ENCODE assay signal across 10 cellular contexts in genomic region chr11:116793476-116794096, GRCh38. TPM values are rescaled to one million over a fixed set of nuclear protein-coding genes. Genes with fewer than 3 reads are reported as not detected.
DNase-seq lines count a peak whose midpoint lies in the region; ATAC-seq, FAIRE-seq and TF ChIP-seq lines count a peak whose summit lies in the region.
"Had no signal": no experiment of that assay in that cellular context is flagged by ENCODE, and none has a peak within 500 bp of the region (broad histone marks: within the 10 kb centered on the region; RNA-seq: fewer than 3 reads in every experiment).

No MANE protein-coding gene starts in this region.

- H3K36me3 ChIP-seq in adipocyte (ENCODE audit: control insufficient read depth, insufficient read depth, low read length, severe bottlenecking) (no peaks in the 10 kb centered on the region), small intestine (ENCODE audit: control insufficient read depth in 2 of 2, insufficient read depth in 2 of 2, low read length in 2 of 2) (no peaks in the 10 kb centered on the region)
- H3K36me3 ChIP-seq: left ventricle myocardium inferior had no signal

- POLR2A ChIA-PET in HEK293T (lab: Yijun Ruan, JAX), result interaction anchor here (2.0 kb wide), 1 partner anchor 42 kb away, joined by 8 read pairs; no protein-coding TSS in a partner anchor

- WGBS in small intestine, 3 donors, result 47 to 73% (median 57%) methylated on average over 3 of the region's 3 CpGs

- no peak overlapping the region for H3K27ac ChIP-seq in small intestine (ENCODE audit: low read depth in 1 of 2, low read length in 1 of 2)
- H3K27ac ChIP-seq: left ventricle myocardium inferior had no signal

- no peak for ATAC-seq in HG03442 (IDR thresholded peaks at IDR 0.05; ENCODE audit: unreplicated experiment)
- ATAC-seq: activated T-cell treated with anti-CD3 and anti-CD28 coated beads, Interleukin-2, amount 50 U/mL, for 4 hours had no signal

- CTCF ChIA-PET in HEK293T (lab: Yijun Ruan, JAX), result interaction anchor here (2.9 kb wide), 1 partner anchor 43 kb away, joined by 11 read pairs; no protein-coding TSS in a partner anchor

- no peaks in the 10 kb centered on the region for H3K9me3 ChIP-seq in adipocyte (ENCODE audit: control insufficient read depth, low read length)
- no peaks in the 10 kb centered on the region for H3K9me3 ChIP-seq in small intestine (ENCODE audit: control insufficient read depth, low read depth)
- H3K9me3 ChIP-seq: left ventricle myocardium inferior had no signal

- no peak overlapping the region for H3K4me3 ChIP-seq in adipocyte (ENCODE audit: low read length)
- no peak overlapping the region for H3K4me3 ChIP-seq in small intestine (ENCODE audit: low read depth in 1 of 2, low read length in 2 of 2)
- H3K4me3 ChIP-seq: left ventricle myocardium inferior had no signal

- H3K4me1 ChIP-seq in adipocyte (ENCODE audit: control insufficient read depth, insufficient read depth, low read length) (peaks cover 30% of the 10 kb centered on the region), small intestine (ENCODE audit: control insufficient read depth in 2 of 2, insufficient read depth in 1 of 2, low read depth in 1 of 2, low read length in 1 of 2) (peaks cover 0 to 4% of the 10 kb centered on the region in 2 donors)

- DNase-seq in SKM-1 (lab: John Stamatoyannopoulos, UW; ENCODE audit: unreplicated experiment) (peak; percentile 11), SKM-1 treated with dmso at 0.1 percent for 144 hours (lab: John Stamatoyannopoulos, UW; ENCODE audit: unreplicated experiment) (no peak), adipocyte (ENCODE audit: low read depth) (no peak), small intestine (peak; percentile 65), HEK293T (ENCODE audit: extremely low spot score) (no peak)
- DNase-seq: activated T-cell treated with anti-CD3 and anti-CD28 coated beads, Interleukin-2, amount 50 U/mL, for 4 hours; foreskin melanocyte; left ventricle myocardium inferior; NCI-H1092 treated with DMSO at 0.1 percent for 48 hours had no signal

- H3K9ac ChIP-seq in adipocyte (ENCODE audit: low read length), result peak overlapping the region; percentile 11

- H3K27me3 ChIP-seq in adipocyte (replicated peaks; ENCODE audit: control insufficient read depth, insufficient read depth, low read length), result no peaks in the 10 kb centered on the region
- no peaks in the 10 kb centered on the region for H3K27me3 ChIP-seq in small intestine (ENCODE audit: control insufficient read depth in 2 of 2, insufficient read depth in 2 of 2, low read length in 2 of 2)

- no peak for FAIRE-seq in small intestine (lab: Jason Lieb, UNC)

TF ChIP-seq in HEK293T, 16 proteins besides CTCF, POLR2A, EP300 and RAD21:
- TF ChIP-seq CTBP1 (IDR thresholded peaks at IDR 0.05; ENCODE audit: borderline replicate concordance) (no peak), FOXA1 (IDR thresholded peaks at IDR 0.05) (no peak), TARDBP (IDR thresholded peaks at IDR 0.05) (no peak)
TF ChIP-seq in HEK293T: peak in this region for 0.

RNA-seq across cellular contexts. Expression of gene APOA5, which starts 1.9 kb away (rescaled TPM):
- polyA plus RNA-seq in small intestine, result under 1 TPM in 1 of 3 donors, not detected in 2; 0.22 TPM

RNA-seq across cellular contexts. Expression of gene ZPR1, which starts 5.8 kb away (rescaled TPM):
- 10 to 100 TPM; 24.5 to 29.1 (median 27.3) TPM for polyA plus RNA-seq in small intestine

RNA-seq across cellular contexts. Expression of gene BUD13, which starts 20.8 kb away (rescaled TPM):
- 10 to 100 TPM; 13.6 to 29.1 (median 18.4) TPM for polyA plus RNA-seq in small intestine

RNA-seq across cellular contexts. Expression of gene APOA4, which starts 29.5 kb away (rescaled TPM):
- polyA plus RNA-seq in small intestine, result 1,000 to 10,000 TPM in 2 of 3 donors, 100 to 1,000 TPM in 1; 338 to 9,049 (median 8,594) TPM

RNA-seq across cellular contexts. Expression of gene APOC3, which starts 36.1 kb away (rescaled TPM):
- polyA plus RNA-seq in small intestine, result over 10,000 TPM in 1 of 3 donors, 1,000 to 10,000 TPM in 1, 100 to 1,000 TPM in 1; 273 to 10,182 (median 4,196) TPM

Comparison
In these comparisons a context has a peak if more than half of its experiments do, and no peak if none do; other contexts are left out.
1. DNase-seq: peak in SKM-1 (single experiment) and small intestine (single experiment); none in SKM-1 treated with dmso at 0.1 percent for 144 hours (single experiment), adipocyte (single experiment) and HEK293T (single experiment).